Comparison of ENCODE assay signal across 7 cellular contexts in the genomic region with DNA sequence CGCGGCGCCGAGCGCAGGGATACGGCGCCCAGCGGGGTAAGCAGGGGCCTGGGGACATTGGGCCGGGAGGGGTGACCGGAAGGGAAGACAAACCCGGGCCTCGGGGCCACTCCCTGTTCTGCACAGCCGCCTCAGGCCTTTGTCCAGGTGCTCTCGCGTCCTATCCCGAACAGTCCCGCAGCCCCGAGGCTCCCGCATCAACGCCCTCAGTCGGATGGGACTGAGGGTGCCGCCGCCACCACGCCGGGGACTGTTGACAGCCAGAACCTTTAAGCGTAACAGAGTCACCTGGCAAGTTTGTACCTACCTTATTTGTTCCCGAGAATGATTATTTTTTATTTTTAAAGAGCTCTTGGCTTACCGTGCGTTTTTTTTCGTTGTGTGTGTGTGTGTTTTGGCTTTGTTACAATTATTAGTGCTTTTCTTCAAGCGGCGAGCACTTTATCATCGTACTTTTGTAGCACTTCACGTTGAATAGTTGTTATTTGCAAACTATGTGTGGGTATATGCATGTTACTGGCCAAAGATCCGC. TPM values are rescaled to one million over a fixed set of nuclear protein-coding genes. Genes with fewer than 3 reads are reported as not detected.
A peak's percentile ranks its signal among the peaks of the same experiment; 100 is the strongest.
DNase-seq lines count a peak whose midpoint lies in the region; ATAC-seq and TF ChIP-seq lines count a peak whose summit lies in the region.

No MANE protein-coding gene starts in this region.

- no peaks in the 10 kb centered on the region for H3K9me3 ChIP-seq in thoracic aorta

- peak overlapping the region; percentile 92 to 95 for H3K27ac ChIP-seq in thoracic aorta

- no peaks in the 10 kb centered on the region for H3K27me3 ChIP-seq in thoracic aorta (replicated peaks; ENCODE audit: insufficient read depth)

- H3K4me1 ChIP-seq in thoracic aorta (ENCODE audit: control insufficient read depth in 1 of 2, low read depth in 2 of 2): peaks cover 30 to 57% of the 10 kb centered on the region in 2 donors

- H3K4me3 ChIP-seq in astrocyte of the spinal cord (ENCODE audit: low read depth, low read length) (peak overlapping the region; percentile 93), thoracic aorta (peak overlapping the region; percentile 85)

- H3K36me3 ChIP-seq in thoracic aorta: peaks cover 12% of the 10 kb centered on the region

- DNase-seq in NCI-H2196 (lab: John Stamatoyannopoulos, UW; ENCODE audit: unreplicated experiment) (peak; percentile 53), astrocyte of the spinal cord (ENCODE audit: low read depth, low spot score) (no peak), left colon (peak in 1 of 2 donors; percentile 80), thoracic aorta (ENCODE audit: low spot score) (no peak), GDM1 (lab: John Stamatoyannopoulos, UW) (no peak)

- intact Hi-C loops in left colon (cut with DNase I, micrococcal nuclease): no loop called here

- in situ Hi-C loops in astrocyte of the spinal cord (cut with HindIII; ENCODE audit: low sequenced_read_pairs): no loop called here

- no peak for TF ChIP-seq CTCF in astrocyte of the spinal cord (IDR thresholded peaks at IDR 0.05; ENCODE audit: low read depth, low read length)
- no peak for TF ChIP-seq CTCF in thoracic aorta (IDR thresholded peaks at IDR 0.05)

- ATAC-seq in GM18519 (IDR thresholded peaks at IDR 0.05; ENCODE audit: low FRiP score, unreplicated experiment) (peak; percentile 22), HG02571 (IDR thresholded peaks at IDR 0.05; ENCODE audit: unreplicated experiment) (peak; percentile 30), left colon (peak; percentile 78), thoracic aorta (ENCODE audit: insufficient number of reproducible peaks, low FRiP score, low read depth) (peak; percentile 9)

RNA-seq across cellular contexts. Expression of a gene that starts 0.4 kb away (rescaled TPM):
- total RNA-seq in left colon (10 to 100 TPM; 27.4 to 33.4 TPM), thoracic aorta (10 to 100 TPM in 1 of 2 donors, 1 to 10 TPM in 1; 8.0 to 17.6 TPM)

RNA-seq across cellular contexts. Expression of a gene that starts 0.7 kb away (rescaled TPM):
- 10 to 100 TPM; 27.0 to 29.9 TPM for total RNA-seq in left colon
- total RNA-seq in thoracic aorta: 10 to 100 TPM; 21.0 to 34.9 TPM

RNA-seq across cellular contexts. Expression of a gene that starts 34.2 kb away (rescaled TPM):
- total RNA-seq in left colon (10 to 100 TPM; 10.1 to 10.6 TPM), thoracic aorta (10 to 100 TPM; 18.6 to 18.8 TPM)

RNA-seq across cellular contexts. Expression of a gene that starts 40.5 kb away (rescaled TPM):
- 1,000 to 10,000 TPM; 1,945 to 3,680 TPM for total RNA-seq in left colon
- total RNA-seq in thoracic aorta: 100 to 1,000 TPM; 109 to 159 TPM

Comparison
In these comparisons a context has a peak if more than half of its experiments do, and no peak if none do; other contexts are left out.
1. ATAC-seq: peak in every context shown above with its lines; median percentile 78 in left colon; 30 in HG02571; 22 in GM18519; 9 in thoracic aorta.